In the genomic region with DNA sequence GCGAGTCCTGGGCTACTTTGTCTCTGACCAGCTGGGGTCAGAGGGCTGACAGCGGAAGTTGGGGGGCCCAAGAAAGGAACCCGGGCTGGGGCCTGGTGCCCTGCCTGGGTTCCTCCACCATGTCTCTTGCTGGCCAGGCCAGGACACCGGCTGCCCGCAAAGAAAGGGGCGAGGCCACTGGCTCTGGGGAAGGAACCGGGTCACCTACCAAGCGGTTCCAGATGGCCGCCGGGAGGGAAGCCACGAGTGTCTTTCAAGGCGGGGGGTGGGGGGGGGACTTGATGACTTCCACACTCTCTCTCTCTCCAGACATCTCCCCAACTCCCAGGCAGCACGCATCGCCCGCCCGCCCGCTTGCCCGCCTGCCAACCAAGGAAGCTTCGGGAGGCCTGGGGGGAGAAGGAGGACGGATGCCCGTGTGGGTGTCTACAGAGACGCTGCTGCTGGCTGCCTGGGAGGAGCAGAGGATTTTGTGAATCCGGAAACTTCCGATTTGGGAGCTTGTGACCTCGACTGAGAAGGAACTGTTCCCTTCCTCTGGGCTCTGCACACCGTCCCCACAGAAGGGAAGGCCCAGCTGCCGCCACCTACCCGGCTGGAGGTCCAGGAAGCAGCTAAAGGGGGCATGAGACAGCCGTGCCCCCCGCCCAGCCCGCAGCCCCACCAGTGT, we compare ENCODE assay signal across 8 cellular contexts. TPM values are rescaled to one million over a fixed set of nuclear protein-coding genes. Genes with fewer than 3 reads are reported as not detected.
DNase-seq lines count a peak whose midpoint lies in the region; ATAC-seq, FAIRE-seq and TF ChIP-seq lines count a peak whose summit lies in the region.

No MANE protein-coding gene starts in this region.

- peaks cover 59% of the 10 kb centered on the region for H3K79me2 ChIP-seq in DND-41 (ENCODE audit: insufficient read depth, low read length)

- H3K27me3 ChIP-seq in DND-41 (ENCODE audit: insufficient read depth, low read length, poor library complexity) = no peaks in the 10 kb centered on the region

- no peaks in the 10 kb centered on the region for H3K9me3 ChIP-seq in DND-41 (ENCODE audit: insufficient read depth, low read length, severe bottlenecking)

- FAIRE-seq in frontal cortex (lab: Jason Lieb, UNC) = no peak

- peak overlapping the region; percentile 99 for H3K4me2 ChIP-seq in DND-41 (ENCODE audit: insufficient read depth, low read length)

- H3K27ac Mint-ChIP-seq in activated T-cell treated with anti-CD3 and anti-CD28 coated beads, Interleukin-2, amount 50 U/mL, for 72 hours = no peak overlapping the region

- peak overlapping the region; percentile 76 for H3K27ac ChIP-seq in DND-41 (ENCODE audit: low read length)

- peaks cover 26% of the 10 kb centered on the region for H3K4me1 Mint-ChIP-seq in activated T-cell treated with anti-CD3 and anti-CD28 coated beads, Interleukin-2, amount 50 U/mL, for 72 hours (ENCODE audit: low read depth)

- peak overlapping the region; percentile 91 to 96 for H3K4me3 Mint-ChIP-seq in activated T-cell treated with anti-CD3 and anti-CD28 coated beads, Interleukin-2, amount 50 U/mL, for 72 hours

- H3K9ac ChIP-seq in DND-41 (ENCODE audit: low read depth, low read length) = peak overlapping the region; percentile 86

- H3K4me3 ChIP-seq in DND-41 (ENCODE audit: low read depth in 1 of 2, low read length in 2 of 2) = peak overlapping the region; percentile 83 to 96

- peaks cover 51% of the 10 kb centered on the region for H4K20me1 ChIP-seq in DND-41 (ENCODE audit: insufficient read depth, low read length)

- ATAC-seq in DND-41 (ENCODE audit: insufficient read depth, low read depth) = peak; percentile 44
- peak in 1 of 2 donors; percentile 11 for ATAC-seq in activated T-cell treated with anti-CD3 and anti-CD28 coated beads, Interleukin-2, amount 50 U/mL, for 72 hours (replicated peaks in 1 of 2)

- H3K36me3 Mint-ChIP-seq in activated T-cell treated with anti-CD3 and anti-CD28 coated beads, Interleukin-2, amount 50 U/mL, for 72 hours (ENCODE audit: insufficient read depth in 2 of 2) = no peaks in the 10 kb centered on the region

- H3K27me3 Mint-ChIP-seq in activated T-cell treated with anti-CD3 and anti-CD28 coated beads, Interleukin-2, amount 50 U/mL, for 72 hours (ENCODE audit: low read depth) = no peaks in the 10 kb centered on the region

- peaks cover 27% of the 10 kb centered on the region for H3K4me1 ChIP-seq in DND-41 (ENCODE audit: insufficient read depth, low read length)

- peak overlapping the region; percentile 73 for H2AFZ ChIP-seq in DND-41 (ENCODE audit: low read depth, low read length)

- DNase-seq in DND-41 (peak; percentile 49), KBM-7 (peak; percentile 61), frontal cortex (ENCODE audit: low spot score in 2 of 2) (peak; percentile 67 to 72), nucleus accumbens (lab: John Stamatoyannopoulos, UW) (peak in 44 of 56 donors; percentile 5 to 63 (median 29)), NCI-H1930 (lab: John Stamatoyannopoulos, UW) (no peak), activated gamma-delta T cell (lab: John Stamatoyannopoulos, UW) (no peak)
- DNase-seq in activated T-cell treated with anti-CD3 and anti-CD28 coated beads, Interleukin-2, amount 50 U/mL, for 72 hours = peak; percentile 25 to 30
- no peak for DNase-seq in effector CD4-positive, alpha-beta T cell

- peaks cover 5% of the 10 kb centered on the region; the same call in 1 of the 2 replicates for H3K36me3 ChIP-seq in DND-41 (ENCODE audit: insufficient read depth, low read length)

- in situ Hi-C loops in KBM-7 (cut with MboI; ENCODE audit: low pct_unique_long_range_greater_than_20kb, low sequenced_read_pairs) = no loop called here

- H3K9me3 Mint-ChIP-seq in activated T-cell treated with anti-CD3 and anti-CD28 coated beads, Interleukin-2, amount 50 U/mL, for 72 hours = no peaks in the 10 kb centered on the region

- peak; percentile 7 for TF ChIP-seq CTCF in DND-41 (IDR thresholded peaks at IDR 0.05; ENCODE audit: borderline replicate concordance, extremely low read depth, low read length, poor library complexity, severe bottlenecking)

RNA-seq across cellular contexts. Expression of a gene that starts 1.1 kb away (rescaled TPM):
- 10 to 100 TPM; 16.0 to 21.0 TPM for total RNA-seq in activated T-cell treated with anti-CD3 and anti-CD28 coated beads, Interleukin-2, amount 50 U/mL, for 72 hours
- total RNA-seq in frontal cortex = 15.1 TPM

RNA-seq across cellular contexts. Expression of a gene that starts 9.0 kb away (rescaled TPM):
- 1 to 10 TPM; 1.7 to 5.8 TPM for total RNA-seq in activated T-cell treated with anti-CD3 and anti-CD28 coated beads, Interleukin-2, amount 50 U/mL, for 72 hours
- not detected for total RNA-seq in frontal cortex

Comparison
In these comparisons a context has a peak if more than half of its experiments do, and no peak if none do; other contexts are left out.
1. DNase-seq: peak in DND-41 (single experiment), KBM-7 (single experiment), activated T-cell treated with anti-CD3 and anti-CD28 coated beads, Interleukin-2, amount 50 U/mL, for 72 hours (2 of 2), frontal cortex (2 of 2) and nucleus accumbens (44 of 56); none in NCI-H1930 (0 of 2), effector CD4-positive, alpha-beta T cell (single experiment) and activated gamma-delta T cell (single experiment).